ENCODE assay signal across 10 cellular contexts in the genomic region with DNA sequence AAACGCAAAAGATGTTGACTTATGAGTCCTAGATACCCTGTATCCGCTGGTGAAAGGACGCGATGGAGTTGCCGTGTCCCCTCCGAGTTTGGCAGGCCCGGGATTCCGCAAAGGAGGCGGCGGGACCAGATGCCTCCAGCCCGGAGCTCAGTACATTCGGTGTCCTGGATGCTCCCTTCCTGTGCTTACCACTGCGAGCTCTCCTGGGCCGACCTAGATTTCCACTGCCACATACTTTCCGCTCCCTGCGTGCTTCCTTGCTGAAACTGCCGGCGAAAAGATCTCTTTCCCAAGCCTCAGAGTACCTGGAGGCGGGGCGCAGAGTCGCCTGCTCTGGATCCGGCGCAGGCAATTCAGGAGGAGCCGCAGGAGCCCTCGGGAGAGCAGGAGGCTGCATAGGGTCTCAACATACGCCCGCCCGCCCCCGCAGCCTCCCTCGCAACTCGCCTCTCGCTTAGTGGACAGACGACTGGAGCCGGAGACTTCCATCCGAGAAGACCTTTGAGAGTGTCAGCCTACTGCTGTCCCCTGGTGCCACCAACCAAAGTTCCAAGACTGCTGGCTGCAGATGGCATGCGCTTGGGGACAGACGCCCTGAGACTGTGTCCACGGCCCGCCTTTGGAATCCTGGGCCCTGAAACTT. TPM values are rescaled to one million over a fixed set of nuclear protein-coding genes. Genes with fewer than 3 reads are reported as not detected.
A peak's percentile ranks its signal among the peaks of the same experiment; 100 is the strongest.
DNase-seq lines count a peak whose midpoint lies in the region; ATAC-seq, FAIRE-seq and TF ChIP-seq lines count a peak whose summit lies in the region.
"Had no signal": no experiment of that assay in that cellular context is flagged by ENCODE, and none has a peak within 500 bp of the region (broad histone marks: within the 10 kb centered on the region; RNA-seq: fewer than 3 reads in every experiment).

No MANE protein-coding gene starts in this region.

- H3K36me3 ChIP-seq in H1 (ENCODE audit: control insufficient read depth in 2 of 4, insufficient read depth in 4 of 4, low read length in 3 of 4) = no peaks in the 10 kb centered on the region
- H3K36me3 ChIP-seq in small intestine (ENCODE audit: control insufficient read depth in 2 of 2, insufficient read depth in 2 of 2, low read length in 2 of 2) = no peaks in the 10 kb centered on the region
- H3K36me3 ChIP-seq: gastroesophageal sphincter had no signal

- H3K36me3 Mint-ChIP-seq in mesothelial cell of epicardium = no peaks in the 10 kb centered on the region

- no peak overlapping the region for H3K27ac ChIP-seq in H1 (ENCODE audit: low read depth, low read length)
- peak overlapping the region in 1 of 2 donors; percentile 17 for H3K27ac ChIP-seq in small intestine (ENCODE audit: low read depth in 1 of 2, low read length in 1 of 2)

- peak overlapping the region; percentile 68 for H3K4me3 Mint-ChIP-seq in mesothelial cell of epicardium

- peak overlapping the region; percentile 10 for H3K27ac Mint-ChIP-seq in mesothelial cell of epicardium

- H3K9ac ChIP-seq in H1 (replicated peaks in 1 of 4; ENCODE audit: extremely low read depth in 1 of 4, low read depth in 3 of 4, low read length in 3 of 4) = no peak overlapping the region; a peak in 1 of 7 replicates

- no peak overlapping the region for H4K5ac ChIP-seq in H1 (ENCODE audit: insufficient read length, low read depth, low read length)

- no peaks in the 10 kb centered on the region for H3K9me3 Mint-ChIP-seq in mesothelial cell of epicardium

- CTCF ChIA-PET in H1 (lab: Charles Lee; ENCODE audit: partially characterized antibody) = interaction anchor here (0.7 to 2.2 kb wide), 3 partner anchors 9 to 88 kb away, joined by 3 to 11 read pairs (median 3); no protein-coding TSS in a partner anchor

- POLR2A ChIA-PET in H1 (lab: Charles Lee; ENCODE audit: partially characterized antibody) = no interaction called here

- no peak overlapping the region for H3K56ac ChIP-seq in H1 (replicated peaks; ENCODE audit: insufficient read length, low read depth, low read length)

- peaks cover 7% of the 10 kb centered on the region; the same call in 1 of the 2 replicates for H3K23me2 ChIP-seq in H1 (ENCODE audit: low read depth, low read length)

- no peak for TF ChIP-seq POLR2A in H1 (IDR thresholded peaks at IDR 0.05; ENCODE audit: control extremely low read depth in 1 of 2, low read depth in 2 of 2, low read length in 2 of 2)

- peaks cover 0 to 1% of the 10 kb centered on the region in 2 experiments for H4K20me1 ChIP-seq in H1 (replicated peaks in 1 of 2; ENCODE audit: control insufficient read depth in 1 of 2, insufficient read depth in 2 of 2, low read length in 2 of 2)

- peak overlapping the region; percentile 15 to 54 (median 46) for H3K4me3 ChIP-seq in H1 (ENCODE audit: extremely low read depth in 1 of 4, insufficient read depth in 2 of 4, low read depth in 3 of 4, low read length in 4 of 4)
- H3K4me3 ChIP-seq in small intestine (ENCODE audit: low read depth in 1 of 2, low read length in 2 of 2) = no peak overlapping the region

- FAIRE-seq in H1 (lab: Jason Lieb, UNC) (no peak), small intestine (lab: Jason Lieb, UNC) (no peak)

- H3K27me3 ChIP-seq in H1 (replicated peaks in 1 of 4; ENCODE audit: control insufficient read depth in 3 of 4, extremely low read depth in 1 of 4, insufficient read depth in 3 of 4, low read length in 3 of 4) (peaks cover 43 to 78% (median 69%) of the 10 kb centered on the region in 4 experiments), small intestine (ENCODE audit: control insufficient read depth in 2 of 2, insufficient read depth in 2 of 2, low read length in 2 of 2) (peaks cover 0 to 16% of the 10 kb centered on the region in 2 donors)

- DNase-seq in ACHN (peak; percentile 42), M059J (ENCODE audit: low read depth) (peak; percentile 72), H1 (ENCODE audit: low read depth in 1 of 2, low spot score in 2 of 2) (peak in 1 of 2 experiments; percentile 76), mesothelial cell of epicardium (ENCODE audit: low spot score in 2 of 2, unreplicated experiment in 2 of 2) (peak in 1 of 2 experiments; percentile 67), NCI-H187 (lab: John Stamatoyannopoulos, UW) (no peak), small intestine (no peak), SW 1271 (lab: John Stamatoyannopoulos, UW) (no peak)
- DNase-seq: DND-41 had no signal

- no peak overlapping the region for H2BK12ac ChIP-seq in H1 (ENCODE audit: low read depth, low read length)

- no peak overlapping the region for H4K8ac ChIP-seq in H1 (ENCODE audit: extremely low read depth, insufficient read depth, low read length)

- peak overlapping the region; percentile 18 for H2AFZ ChIP-seq in H1 (ENCODE audit: low read length)

- no peak overlapping the region for H2BK120ac ChIP-seq in H1 (replicated peaks; ENCODE audit: low read depth, low read length)

- peaks cover 0 to 2% (median 0%) of the 10 kb centered on the region in 4 experiments; a peak in 2 of 7 replicates for H3K4me1 ChIP-seq in H1 (replicated peaks in 1 of 4; ENCODE audit: control insufficient read depth in 3 of 4, insufficient read depth in 4 of 4, low read length in 3 of 4)
- H3K4me1 ChIP-seq in small intestine (ENCODE audit: control insufficient read depth in 2 of 2, insufficient read depth in 1 of 2, low read depth in 1 of 2, low read length in 1 of 2) = no peaks in the 10 kb centered on the region

- no peak overlapping the region for H2AK5ac ChIP-seq in H1 (ENCODE audit: low read depth, low read length)

- in situ Hi-C loops in ACHN (cut with HindIII; ENCODE audit: low pct_ligation_motif_present, low pct_unique_long_range_greater_than_20kb, low sequenced_read_pairs) = no loop called here

- H2BK5ac ChIP-seq in H1 (ENCODE audit: low read depth, low read length) = no peak overlapping the region

- no peak overlapping the region for H2BK20ac ChIP-seq in H1 (ENCODE audit: low read length)

- H3K4me2 ChIP-seq in H1 (ENCODE audit: insufficient read depth in 1 of 2, low read depth in 2 of 2, low read length in 2 of 2) = peak overlapping the region; percentile 70 to 82

- TF ChIP-seq CTCF in H1 (IDR thresholded peaks at IDR 0.05; ENCODE audit: control extremely low read depth in 1 of 3, insufficient read depth in 1 of 3, low read depth in 1 of 3, low read length in 3 of 3) (no peak), mesothelial cell of epicardium (IDR thresholded peaks at IDR 0.05; ENCODE audit: unreplicated experiment) (no peak)

- WGBS in H1 (ENCODE audit: extremely low coverage in 1 of 2, insufficient coverage in 1 of 2, insufficient read length in 1 of 2, insufficient replicate concordance in 2 of 2, low coverage in 1 of 2, low lambda C conversion rate in 2 of 2, missing lambda C conversion rate in 1 of 2), 2 experiments = 2% methylated on average over 38 of the region's 39 CpGs; no CpG with 5 or more reads in 1 of the 2 experiments
- 10 to 24% (median 14%) methylated on average over 39 of the region's 39 CpGs for WGBS in small intestine, 3 donors

- no peak overlapping the region for H3K23ac ChIP-seq in H1 (ENCODE audit: insufficient read length)

- H2BK15ac ChIP-seq in H1 (ENCODE audit: low read length) = no peak overlapping the region

- H3K27me3 Mint-ChIP-seq in mesothelial cell of epicardium (ENCODE audit: low read depth) = peaks cover 60% of the 10 kb centered on the region

- no peak overlapping the region for H3K4ac ChIP-seq in H1 (replicated peaks; ENCODE audit: insufficient read length, low read depth, low read length)

- H4K91ac ChIP-seq in H1 (replicated peaks; ENCODE audit: insufficient read length, low read length) = no peak overlapping the region

- H3K79me1 ChIP-seq in H1 (ENCODE audit: low read depth, low read length) = no peaks in the 10 kb centered on the region

- H3K4me1 Mint-ChIP-seq in mesothelial cell of epicardium = peaks cover 12% of the 10 kb centered on the region

- no peak overlapping the region for H3K18ac ChIP-seq in H1 (ENCODE audit: extremely low read depth, low read length)

- no peak for TF ChIP-seq RAD21 in H1 (IDR thresholded peaks at IDR 0.05 in 1 of 2, conservative IDR thresholded peaks at IDR 0.05 in 1 of 2; ENCODE audit: low read depth in 2 of 2, low read length in 2 of 2)

- no peak for ATAC-seq in GM21360 (IDR thresholded peaks at IDR 0.05; ENCODE audit: unreplicated experiment)
- ATAC-seq: gastroesophageal sphincter had no signal

- H3K9me3 ChIP-seq in H1 (ENCODE audit: insufficient read depth in 2 of 2, low read depth in 1 of 2, low read length in 1 of 2) = no peaks in the 10 kb centered on the region
- no peaks in the 10 kb centered on the region for H3K9me3 ChIP-seq in small intestine (ENCODE audit: control insufficient read depth, low read depth)
- H3K9me3 ChIP-seq: gastroesophageal sphincter had no signal

- TF ChIP-seq EP300 in H1 (IDR thresholded peaks at IDR 0.05; ENCODE audit: borderline replicate concordance in 1 of 2, low read depth in 2 of 2, low read length in 2 of 2) = no peak

- H3K14ac ChIP-seq in H1 (ENCODE audit: insufficient read length) = no peak overlapping the region

- H3K79me2 ChIP-seq in H1 (ENCODE audit: control insufficient read depth in 1 of 2, insufficient read depth in 2 of 2, low read length in 2 of 2) = no peaks in the 10 kb centered on the region

TF ChIP-seq in H1, 55 proteins besides CTCF, POLR2A, EP300 and RAD21 (continues in another document):
- no peak for TF ChIP-seq BCL11A (IDR thresholded peaks at IDR 0.05; ENCODE audit: low read depth in 2 of 2, low read length in 2 of 2)
- TF ChIP-seq RNF2 (IDR thresholded peaks at IDR 0.05; ENCODE audit: borderline replicate concordance, low read depth, low read length, missing control alignments, poor library complexity, severe bottlenecking) = peak; percentile 68
- TF ChIP-seq BACH1 (IDR thresholded peaks at IDR 0.05; ENCODE audit: low read length) = no peak
- no peak for TF ChIP-seq HDAC2 (IDR thresholded peaks at IDR 0.05; ENCODE audit: borderline replicate concordance in 1 of 2, low read depth in 2 of 2, low read length in 2 of 2)
- no peak for TF ChIP-seq KDM5A (IDR thresholded peaks at IDR 0.05; ENCODE audit: low read length)
- peak; percentile 76 for TF ChIP-seq EGR1 (IDR thresholded peaks at IDR 0.05; ENCODE audit: borderline replicate concordance, low read depth, low read length)
- TF ChIP-seq KDM4A (IDR thresholded peaks at IDR 0.05; ENCODE audit: low read depth, low read length, severe bottlenecking) = peak; percentile 45

RNA-seq across cellular contexts. Expression of gene ANXA2R, which starts 39.8 kb away (rescaled TPM):
- 0.25 and 1.4 TPM in 2 replicates for total RNA-seq in M059J (2014; rRNA removed; shearing (Covaris generic))
- total RNA-seq in H1 (2021; fragmentation: NEBNext Ultra II Directional; extraction: Animal tissue kit (Norgen Biotek cat#: 25700)) = 0.17 and 0.29 TPM in 2 replicates
- polyA plus RNA-seq in H1 (2011; rRNA removed) (0.08 and 0.11 TPM in 2 replicates), small intestine (1 to 10 TPM in 2 of 3 donors, under 1 TPM in 1; 0.67 to 5.1 (median 4.1) TPM)
- 0.14 TPM for polyA plus RNA-seq in H1 (2011; cell fraction: cytosol; rRNA removed)
- 0.30 TPM for polyA plus RNA-seq in H1 (2011; cell fraction: nucleus; rRNA removed)
- polyA plus RNA-seq in H1 (2012, experiment 1 of 2) = 0.11 TPM in 1 of 4 replicates, not detected in the others
- not detected for polyA plus RNA-seq in H1 (2012, experiment 2 of 2)
- not detected for polyA plus RNA-seq in H1 (2013, experiment 1 of 2)
- polyA plus RNA-seq in H1 (2013, experiment 2 of 2) = 0.04 TPM
- polyA minus RNA-seq in H1 (2011; rRNA and poly(A)+ RNA removed) = 0.56 and 1.2 TPM in 2 replicates
- polyA minus RNA-seq in H1 (2011; cell fraction: cytosol; rRNA and poly(A)+ RNA removed) = not detected
- 1.2 TPM for polyA minus RNA-seq in H1 (2011; cell fraction: nucleus; rRNA and poly(A)+ RNA removed)
- total RNA-seq in mesothelial cell of epicardium = 1.4 to 1.9 TPM (median 1.7 TPM) in 3 replicates

Comparison
In these comparisons a context has a peak if more than half of its experiments do, and no peak if none do; other contexts are left out.
1. DNase-seq: peak in ACHN (single experiment) and M059J (single experiment); none in NCI-H187 (0 of 2), small intestine (single experiment) and SW 1271 (0 of 2).
2. H3K4me3 ChIP-seq: peak in H1 (4 of 4); none in small intestine (0 of 2).